Comparison of ENCODE assay signal across 24 cellular contexts in the genomic region with DNA sequence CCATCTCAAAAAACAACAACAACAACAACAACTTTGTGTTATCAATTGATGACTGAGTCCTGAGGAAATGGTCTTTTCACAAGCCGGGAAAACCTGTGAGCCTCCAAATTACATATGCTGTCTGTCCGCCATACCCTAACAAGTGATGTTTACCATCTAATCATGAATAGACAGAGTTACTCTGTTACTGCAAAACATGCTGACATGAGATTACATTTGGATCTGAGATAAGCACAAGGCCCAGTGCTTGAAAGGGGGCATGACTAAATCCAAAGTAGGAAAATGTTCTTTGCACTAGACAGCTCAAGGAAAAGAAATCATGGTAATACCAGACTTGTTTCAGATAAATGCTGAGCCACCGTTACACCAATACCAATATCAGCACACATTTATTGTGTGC. TPM values are rescaled to one million over a fixed set of nuclear protein-coding genes. Genes with fewer than 3 reads are reported as not detected.
DNase-seq lines count a peak whose midpoint lies in the region; ATAC-seq, FAIRE-seq and TF ChIP-seq lines count a peak whose summit lies in the region.
"Had no signal": no experiment of that assay in that cellular context is flagged by ENCODE, and none has a peak within 500 bp of the region (broad histone marks: within the 10 kb centered on the region; RNA-seq: fewer than 3 reads in every experiment).

No MANE protein-coding gene starts in this region.

- TF ChIP-seq POLR2A in erythroblast (IDR thresholded peaks at IDR 0.05; ENCODE audit: low read length) = no peak

- FAIRE-seq in HTR-8/SVneo (lab: Jason Lieb, UNC) = peak; percentile 85
- FAIRE-seq: A549, D721Med, GM12878, GM19239 had no signal

- no peak for ATAC-seq in activated T-cell treated with anti-CD3 and anti-CD28 coated beads, Interleukin-2, amount 50 U/mL, for 72 hours (replicated peaks in 1 of 2)
- no peak for ATAC-seq in HG03196 (IDR thresholded peaks at IDR 0.05; ENCODE audit: unreplicated experiment)
- ATAC-seq: A549, GM12878, HCT116 had no signal

- no peak for DNase-seq in activated T-cell treated with anti-CD3 and anti-CD28 coated beads, Interleukin-2, amount 50 U/mL, for 72 hours
- DNase-seq in activated T-cell treated with anti-CD3 and anti-CD28 coated beads, Interleukin-2, amount 50 U/mL, for 24 hours = no peak
- no peak for DNase-seq in HTR-8/SVneo (ENCODE audit: insufficient read length, low spot score)
- peak; percentile 67 to 86 for DNase-seq in erythroblast (lab: John Stamatoyannopoulos, UW)
- no peak for DNase-seq in NCI-H510A treated with DMSO at 0.1 percent for 48 hours (lab: John Stamatoyannopoulos, UW)
- DNase-seq: 8988T; ACHN; AML-193; BE2C; CD4-positive, alpha-beta T cell; CD8-positive, alpha-beta memory T cell; DMS 273 treated with DMSO at 0.1 percent for 48 hours; DMS79; EL; GDM1; GM23248; H9 had no signal

- H3K36me3 Mint-ChIP-seq in activated T-cell treated with anti-CD3 and anti-CD28 coated beads, Interleukin-2, amount 50 U/mL, for 72 hours (ENCODE audit: insufficient read depth in 2 of 2) = no peaks in the 10 kb centered on the region
- H3K36me3 Mint-ChIP-seq in activated T-cell treated with anti-CD3 and anti-CD28 coated beads, Interleukin-2, amount 50 U/mL, for 24 hours (ENCODE audit: low read depth) = no peaks in the 10 kb centered on the region
- H3K36me3 Mint-ChIP-seq: CD14-positive monocyte; CD8-positive, alpha-beta memory T cell had no signal

- no peaks in the 10 kb centered on the region for H3K27me3 Mint-ChIP-seq in activated T-cell treated with anti-CD3 and anti-CD28 coated beads, Interleukin-2, amount 50 U/mL, for 72 hours (ENCODE audit: low read depth)
- no peaks in the 10 kb centered on the region for H3K27me3 Mint-ChIP-seq in activated T-cell treated with anti-CD3 and anti-CD28 coated beads, Interleukin-2, amount 50 U/mL, for 24 hours
- H3K27me3 Mint-ChIP-seq: CD4-positive, alpha-beta T cell; CD8-positive, alpha-beta memory T cell had no signal

- H3K9me3 Mint-ChIP-seq in activated T-cell treated with anti-CD3 and anti-CD28 coated beads, Interleukin-2, amount 50 U/mL, for 72 hours = no peaks in the 10 kb centered on the region
- H3K9me3 Mint-ChIP-seq in activated T-cell treated with anti-CD3 and anti-CD28 coated beads, Interleukin-2, amount 50 U/mL, for 24 hours = no peaks in the 10 kb centered on the region
- H3K9me3 Mint-ChIP-seq: CD4-positive, alpha-beta T cell; CD8-positive, alpha-beta memory T cell; H9 had no signal

- H3K27ac Mint-ChIP-seq in activated T-cell treated with anti-CD3 and anti-CD28 coated beads, Interleukin-2, amount 50 U/mL, for 72 hours = peak overlapping the region; percentile 42
- H3K27ac Mint-ChIP-seq in activated T-cell treated with anti-CD3 and anti-CD28 coated beads, Interleukin-2, amount 50 U/mL, for 24 hours = no peak overlapping the region
- H3K27ac Mint-ChIP-seq: CD14-positive monocyte; CD4-positive, alpha-beta T cell; H9 had no signal

- no peak overlapping the region for H3K4me3 Mint-ChIP-seq in activated T-cell treated with anti-CD3 and anti-CD28 coated beads, Interleukin-2, amount 50 U/mL, for 72 hours
- no peak overlapping the region for H3K4me3 Mint-ChIP-seq in activated T-cell treated with anti-CD3 and anti-CD28 coated beads, Interleukin-2, amount 50 U/mL, for 24 hours
- H3K4me3 Mint-ChIP-seq: CD14-positive monocyte; CD4-positive, alpha-beta T cell; CD8-positive, alpha-beta memory T cell; H9 had no signal

- H3K4me1 Mint-ChIP-seq in activated T-cell treated with anti-CD3 and anti-CD28 coated beads, Interleukin-2, amount 50 U/mL, for 72 hours (ENCODE audit: low read depth) = peaks cover 5% of the 10 kb centered on the region
- H3K4me1 Mint-ChIP-seq in activated T-cell treated with anti-CD3 and anti-CD28 coated beads, Interleukin-2, amount 50 U/mL, for 24 hours (ENCODE audit: low read depth) = peaks cover 6% of the 10 kb centered on the region
- H3K4me1 Mint-ChIP-seq: CD14-positive monocyte, H9 had no signal

RNA-seq across cellular contexts. Expression of gene ATXN1L, which starts 8.6 kb away (rescaled TPM):
- total RNA-seq in activated T-cell treated with anti-CD3 and anti-CD28 coated beads, Interleukin-2, amount 50 U/mL, for 72 hours = 10 to 100 TPM; 21.7 to 25.8 TPM

RNA-seq across cellular contexts. Expression of gene AP1G1, which starts 28.5 kb away (rescaled TPM):
- 10 to 100 TPM; 83.2 to 87.0 TPM for total RNA-seq in activated T-cell treated with anti-CD3 and anti-CD28 coated beads, Interleukin-2, amount 50 U/mL, for 72 hours

RNA-seq across cellular contexts. Expression of gene ZNF821, which starts 46.8 kb away (rescaled TPM):
- total RNA-seq in activated T-cell treated with anti-CD3 and anti-CD28 coated beads, Interleukin-2, amount 50 U/mL, for 72 hours = 10 to 100 TPM; 12.7 to 15.4 TPM

RNA-seq across cellular contexts. Expression of gene IST1, which starts 58.2 kb away (rescaled TPM):
- 100 to 1,000 TPM; 190 to 194 TPM for total RNA-seq in activated T-cell treated with anti-CD3 and anti-CD28 coated beads, Interleukin-2, amount 50 U/mL, for 72 hours

Comparison
In these comparisons a context has a peak if more than half of its experiments do, and no peak if none do; other contexts are left out.
1. DNase-seq: peak in erythroblast (2 of 2); none in activated T-cell treated with anti-CD3 and anti-CD28 coated beads, Interleukin-2, amount 50 U/mL, for 72 hours (0 of 2), activated T-cell treated with anti-CD3 and anti-CD28 coated beads, Interleukin-2, amount 50 U/mL, for 24 hours (single experiment), HTR-8/SVneo (single experiment) and NCI-H510A treated with DMSO at 0.1 percent for 48 hours (single experiment).